Comparison of ENCODE assay signal across 21 cellular contexts in the genomic region with DNA sequence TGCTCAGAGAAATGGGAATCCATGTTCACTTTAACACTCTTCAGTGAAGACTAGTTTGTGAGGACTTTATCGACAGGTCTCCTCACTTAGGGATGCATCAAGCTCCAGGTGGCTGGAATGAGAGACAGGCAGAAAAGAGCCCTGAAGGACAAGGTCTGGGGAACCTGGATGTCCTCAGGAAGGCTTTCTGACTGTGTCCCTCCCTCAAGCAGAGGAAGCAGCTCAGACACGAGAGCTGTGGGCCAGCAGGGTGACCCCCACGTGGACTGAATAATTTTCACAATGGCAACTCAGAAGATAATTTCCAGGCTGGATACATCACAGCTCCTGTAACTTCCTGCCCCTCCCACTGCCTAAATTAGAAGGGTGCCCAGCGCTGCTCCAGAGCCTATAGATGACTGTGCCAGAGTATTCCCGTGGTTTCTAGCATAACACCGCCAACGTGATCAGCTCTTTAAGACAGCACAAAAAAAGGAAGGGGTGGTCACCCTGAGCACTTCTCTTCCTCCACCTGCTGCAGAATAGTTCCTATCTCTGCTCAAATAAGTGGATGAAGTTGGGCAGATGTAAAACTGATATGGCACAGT.
"Had no signal": no experiment of that assay in that cellular context is flagged by ENCODE, and none has a peak within 500 bp of the region (broad histone marks: within the 10 kb centered on the region; RNA-seq: fewer than 3 reads in every experiment).

No MANE protein-coding gene starts in this region.

- H3K4me3 Mint-ChIP-seq: activated CD4-positive, alpha-beta T cell treated with anti-CD3 and anti-CD28 coated beads for 36 hours; activated naive CD8-positive, alpha-beta T cell treated with anti-CD3 and anti-CD28 coated beads for 36 hours; central memory CD8-positive, alpha-beta T cell; effector memory CD8-positive, alpha-beta T cell; natural killer cell treated with Interleukin-12 subunit alpha and Interleukin-12 subunit beta and Interleukin-15 and Interleukin-18, amount 100 ng/mL, for 72 hours; stimulated activated naive CD8-positive, alpha-beta T cell treated with anti-CD3 and anti-CD28 coated beads, Interleukin-15, amount 100 ng/mL, for 72 hours; WTC11 had no signal

- H3K9me3 Mint-ChIP-seq: activated naive CD8-positive, alpha-beta T cell treated with anti-CD3 and anti-CD28 coated beads for 36 hours; central memory CD8-positive, alpha-beta T cell; effector memory CD8-positive, alpha-beta T cell; natural killer cell treated with Interleukin-12 subunit alpha and Interleukin-12 subunit beta and Interleukin-15 and Interleukin-18, amount 100 ng/mL, for 72 hours; stimulated activated naive CD8-positive, alpha-beta T cell treated with anti-CD3 and anti-CD28 coated beads, Interleukin-15, amount 100 ng/mL, for 72 hours had no signal

- H3K4me3 ChIP-seq: breast epithelium, ovary, psoas muscle, right atrium auricular region, suprapubic skin, tibial nerve had no signal

- H3K27ac ChIP-seq: breast epithelium, ovary, psoas muscle, right atrium auricular region, suprapubic skin, tibial nerve had no signal

- DNase-seq: activated CD4-positive, alpha-beta T cell treated with anti-CD3 and anti-CD28 coated beads for 36 hours; activated CD4-positive, alpha-beta T cell treated with anti-CD3 and anti-CD28 coated beads, Interleukin-2, amount 50 U/mL, for 48 hours; activated naive CD4-positive, alpha-beta T cell treated with Interleukin-2 at 50 U/mL for 16 hours; activated naive CD8-positive, alpha-beta T cell treated with anti-CD3 and anti-CD28 coated beads for 36 hours; activated T-cell treated with anti-CD3 and anti-CD28 coated beads, Interleukin-2, amount 50 U/mL, for 48 hours; effector memory CD8-positive, alpha-beta T cell; left ventricle myocardium superior; mammary epithelial cell; ovary; psoas muscle; stimulated activated CD4-positive, alpha-beta T cell treated with anti-CD3 and anti-CD28 coated beads, Interleukin-12 subunit alpha, Interleukin-12 subunit beta, amount 100 ng/mL, for 4 hours; stimulated activated CD4-positive, alpha-beta T cell treated with anti-CD3 and anti-CD28 coated beads, Interleukin-4, amount 100 ng/mL, for 4 hours; stimulated activated naive CD8-positive, alpha-beta T cell treated with anti-CD3 and anti-CD28 coated beads, Interleukin-15, amount 100 ng/mL, for 72 hours had no signal

- H3K27ac Mint-ChIP-seq: activated CD4-positive, alpha-beta T cell treated with anti-CD3 and anti-CD28 coated beads for 36 hours; activated naive CD8-positive, alpha-beta T cell treated with anti-CD3 and anti-CD28 coated beads for 36 hours; effector memory CD8-positive, alpha-beta T cell; natural killer cell treated with Interleukin-12 subunit alpha and Interleukin-12 subunit beta and Interleukin-15 and Interleukin-18, amount 100 ng/mL, for 72 hours; WTC11 had no signal

- ATAC-seq: activated CD4-positive, alpha-beta T cell treated with anti-CD3 and anti-CD28 coated beads for 36 hours; effector memory CD8-positive, alpha-beta T cell; esophagus mucosa; left ventricle myocardium superior; natural killer cell treated with Interleukin-12 subunit alpha and Interleukin-12 subunit beta and Interleukin-15 and Interleukin-18, amount 100 ng/mL, for 72 hours; psoas muscle; stimulated activated naive CD8-positive, alpha-beta T cell treated with anti-CD3 and anti-CD28 coated beads, Interleukin-15, amount 100 ng/mL, for 72 hours; WTC11 had no signal

- H3K4me1 ChIP-seq: breast epithelium, psoas muscle, right atrium auricular region, suprapubic skin, tibial nerve had no signal

- H3K27me3 ChIP-seq: breast epithelium, ovary, right atrium auricular region, suprapubic skin, tibial nerve had no signal

- H3K4me1 Mint-ChIP-seq: central memory CD8-positive, alpha-beta T cell; WTC11 had no signal

- H3K36me3 Mint-ChIP-seq: activated naive CD8-positive, alpha-beta T cell treated with anti-CD3 and anti-CD28 coated beads for 36 hours; natural killer cell treated with Interleukin-12 subunit alpha and Interleukin-12 subunit beta and Interleukin-15 and Interleukin-18, amount 100 ng/mL, for 72 hours; WTC11 had no signal

- H3K27me3 Mint-ChIP-seq: activated CD4-positive, alpha-beta T cell treated with anti-CD3 and anti-CD28 coated beads for 36 hours; activated naive CD8-positive, alpha-beta T cell treated with anti-CD3 and anti-CD28 coated beads for 36 hours; stimulated activated naive CD8-positive, alpha-beta T cell treated with anti-CD3 and anti-CD28 coated beads, Interleukin-15, amount 100 ng/mL, for 72 hours had no signal
